Comparison of ENCODE assay signal across 8 cellular contexts in the genomic region with DNA sequence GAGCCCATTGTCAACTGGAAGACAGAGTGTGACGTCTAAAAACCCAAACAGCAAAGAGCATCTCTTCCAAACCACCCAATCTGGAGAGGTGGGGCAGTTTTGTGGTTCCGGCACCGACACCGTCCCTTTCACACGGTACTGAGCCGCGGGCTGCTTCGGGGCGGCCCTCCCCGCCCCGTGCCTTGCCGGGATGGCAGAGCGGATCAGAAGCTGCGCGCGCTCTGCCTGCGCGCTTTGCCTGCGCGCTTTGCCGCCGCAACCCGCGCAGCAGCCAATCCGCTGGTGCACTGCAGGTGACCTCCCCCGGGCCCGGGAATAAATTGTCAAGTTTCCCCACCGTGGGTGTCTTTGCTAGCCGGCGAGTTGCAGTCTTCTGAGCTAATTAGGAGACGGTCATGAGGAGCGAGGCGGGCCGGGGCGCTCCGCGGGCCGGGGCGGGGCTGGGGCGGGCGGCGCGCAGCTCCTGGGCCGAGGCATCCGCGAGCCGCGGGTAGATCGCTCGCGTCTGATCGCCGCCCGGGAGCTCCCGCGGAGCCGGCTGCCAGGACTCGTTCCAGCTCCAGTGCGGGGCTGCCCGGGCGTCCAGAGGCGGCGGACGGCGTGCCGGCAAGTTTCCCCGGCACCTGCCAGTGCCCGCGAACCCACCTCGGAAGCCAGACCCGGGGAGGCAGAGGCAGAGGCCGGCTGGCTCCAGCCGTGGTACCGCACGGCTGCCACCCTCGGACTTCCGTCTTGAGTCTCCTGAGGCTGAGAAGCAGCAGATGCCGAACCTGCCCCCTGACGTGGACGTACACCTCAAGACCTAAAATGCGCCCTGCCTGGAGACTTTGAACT.
DNase-seq lines count a peak whose midpoint lies in the region; ATAC-seq and TF ChIP-seq lines count a peak whose summit lies in the region.

No MANE protein-coding gene starts in this region.

- H3K36me3 ChIP-seq in GM06990 (ENCODE audit: control insufficient read depth, insufficient read depth, low read length) (no peaks in the 10 kb centered on the region), ascending aorta (no peaks in the 10 kb centered on the region), stomach smooth muscle (ENCODE audit: control insufficient read depth in 2 of 2, insufficient read depth in 2 of 2, low read length in 2 of 2) (no peaks in the 10 kb centered on the region)

- no peak overlapping the region for H3K9ac ChIP-seq in stomach smooth muscle (ENCODE audit: low read length in 2 of 2)

- H3K4me1 ChIP-seq in ascending aorta (no peaks in the 10 kb centered on the region), stomach smooth muscle (ENCODE audit: control insufficient read depth, insufficient read depth, low read length) (peaks cover 10% of the 10 kb centered on the region)

- H3K27me3 ChIP-seq in GM06990 (replicated peaks; ENCODE audit: control insufficient read depth, insufficient read depth, low read length) (no peaks in the 10 kb centered on the region), ascending aorta (no peaks in the 10 kb centered on the region), stomach smooth muscle (ENCODE audit: control insufficient read depth in 1 of 2, insufficient read depth in 2 of 2, low read length in 2 of 2) (no peaks in the 10 kb centered on the region)

- TF ChIP-seq CTCF in GM06990 (IDR thresholded peaks at IDR 0.05; ENCODE audit: insufficient read depth, low read length, poor library complexity, severe bottlenecking) (no peak), LNCaP clone FGC (IDR thresholded peaks at IDR 0.05; ENCODE audit: control insufficient read depth, extremely low read depth, insufficient read depth) (no peak), ascending aorta (IDR thresholded peaks at IDR 0.05) (no peak)

- ATAC-seq in left lobe of liver (peak; percentile 80), GM21423 (IDR thresholded peaks at IDR 0.05; ENCODE audit: unreplicated experiment) (no peak), HG02885 (IDR thresholded peaks at IDR 0.05; ENCODE audit: poor library complexity, unreplicated experiment) (no peak), HG02571 (IDR thresholded peaks at IDR 0.05; ENCODE audit: unreplicated experiment) (no peak)

- H3K9me3 ChIP-seq in ascending aorta, result peaks cover 0 to 3% of the 10 kb centered on the region in 2 donors
- H3K9me3 ChIP-seq in stomach smooth muscle (ENCODE audit: control insufficient read depth in 2 of 2, low read length in 2 of 2), result no peaks in the 10 kb centered on the region

- intact Hi-C loops in ascending aorta (cut with DNase I), result no loop called here

- H3K4me3 ChIP-seq in GM06990 (replicated peaks; ENCODE audit: low read depth, low read length) (peak overlapping the region; percentile 54), LNCaP clone FGC (ENCODE audit: low read depth, low read length) (peak overlapping the region; percentile 39), ascending aorta (peak overlapping the region; percentile 36 to 55), stomach smooth muscle (ENCODE audit: low read length in 2 of 2) (peak overlapping the region; percentile 37 to 63)

- H3K27ac ChIP-seq in ascending aorta (no peak overlapping the region), stomach smooth muscle (ENCODE audit: low read length) (no peak overlapping the region)

- DNase-seq in GM06990 (ENCODE audit: extremely low read depth, insufficient read length) (peak; percentile 75), LNCaP clone FGC (ENCODE audit: low read depth) (no peak), ascending aorta (ENCODE audit: low spot score in 2 of 2) (no peak), left lobe of liver (ENCODE audit: low spot score) (peak; percentile 63)

Comparison
In these comparisons a context has a peak if more than half of its experiments do, and no peak if none do; other contexts are left out.
1. DNase-seq: peak in GM06990 (single experiment) and left lobe of liver (single experiment); none in LNCaP clone FGC (single experiment) and ascending aorta (0 of 2).
2. Peak in every context shown above with its lines, with median percentiles within 50 percentile points of each other: H3K4me3 ChIP-seq.